In the genomic region with DNA sequence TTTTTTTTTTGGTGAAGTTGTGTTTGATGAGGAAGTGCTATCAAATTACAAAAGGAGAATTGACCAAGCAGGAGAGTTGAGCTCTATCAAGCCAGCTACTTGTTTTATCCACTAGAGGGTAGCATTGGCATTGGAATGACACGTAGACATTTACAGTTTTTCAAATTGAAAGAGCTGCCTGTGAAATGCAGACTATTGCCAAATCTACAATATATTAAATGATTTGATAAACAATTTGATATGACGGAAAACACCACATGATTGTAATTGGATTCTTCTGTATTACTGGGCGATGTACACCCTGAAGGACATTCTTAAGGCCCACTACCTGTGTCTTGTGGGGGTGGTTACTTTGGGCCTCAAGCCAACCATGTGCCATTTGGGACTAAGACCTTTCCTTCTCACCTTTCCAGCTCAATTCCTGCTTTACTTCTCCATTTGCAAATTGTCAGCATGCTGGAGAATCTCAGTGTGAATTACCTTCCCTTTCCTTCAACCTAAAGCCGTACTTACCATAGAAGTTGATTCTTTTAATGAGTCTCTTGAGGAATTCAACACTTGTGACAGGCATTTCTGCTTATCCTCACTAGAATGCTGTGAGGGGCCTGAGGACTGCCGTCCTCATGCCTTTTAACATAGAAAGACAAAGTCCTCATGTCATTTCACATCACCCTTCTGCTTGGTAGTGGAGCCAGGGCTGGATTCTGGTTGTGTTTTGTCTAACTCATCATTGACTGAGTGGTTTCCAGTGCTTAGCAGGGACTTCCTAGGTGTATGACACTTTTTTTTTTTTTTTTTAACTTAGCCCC, we compare ENCODE assay signal across 9 cellular contexts.
A peak's percentile ranks its signal among the peaks of the same experiment; 100 is the strongest.
DNase-seq lines count a peak whose midpoint lies in the region; FAIRE-seq and TF ChIP-seq lines count a peak whose summit lies in the region.
"Had no signal": no experiment of that assay in that cellular context is flagged by ENCODE, and none has a peak within 500 bp of the region (broad histone marks: within the 10 kb centered on the region; RNA-seq: fewer than 3 reads in every experiment).

No MANE protein-coding gene starts in this region.

- no peak overlapping the region for H3K4ac ChIP-seq in H1 (replicated peaks; ENCODE audit: insufficient read length, low read depth, low read length)

- no peak overlapping the region for H2BK12ac ChIP-seq in H1 (ENCODE audit: low read depth, low read length)

- TF ChIP-seq CTCF in LNCaP clone FGC (IDR thresholded peaks at IDR 0.05; ENCODE audit: control insufficient read depth, extremely low read depth, insufficient read depth) (peak; percentile 52), PC-9 (conservative IDR thresholded peaks at IDR 0.05) (peak; percentile 94), H1 (IDR thresholded peaks at IDR 0.05; ENCODE audit: control extremely low read depth in 1 of 3, insufficient read depth in 1 of 3, low read depth in 1 of 3, low read length in 3 of 3) (peak in 2 of 3 experiments; percentile 58 to 71; a peak in 2 of 4 replicates), mesothelial cell of epicardium (IDR thresholded peaks at IDR 0.05; ENCODE audit: unreplicated experiment) (peak; percentile 83)

- peaks cover 11% of the 10 kb centered on the region for H3K27me3 Mint-ChIP-seq in activated CD4-positive, alpha-beta T cell treated with anti-CD3 and anti-CD28 coated beads, Interleukin-2, amount 10 ng/mL, durations not matched to agents 24 days and 14 days
- peaks cover 17% of the 10 kb centered on the region for H3K27me3 Mint-ChIP-seq in mesothelial cell of epicardium (ENCODE audit: low read depth)

- H3K4me1 Mint-ChIP-seq in activated CD4-positive, alpha-beta T cell treated with anti-CD3 and anti-CD28 coated beads, Interleukin-2, amount 10 ng/mL, durations not matched to agents 24 days and 14 days: peaks cover 25% of the 10 kb centered on the region
- H3K4me1 Mint-ChIP-seq in mesothelial cell of epicardium: peaks cover 11% of the 10 kb centered on the region
- H3K4me1 Mint-ChIP-seq: CD8-positive, alpha-beta memory T cell had no signal

- CTCF ChIA-PET in PC-9 (lab: Charles Lee): interaction anchor here (0.5 to 1.8 kb wide), 17 partner anchors 12 to 1942 kb away, joined by 3 to 14 read pairs (median 4); no protein-coding TSS in a partner anchor
- CTCF ChIA-PET in H1 (lab: Charles Lee; ENCODE audit: partially characterized antibody): interaction anchor here (0.6 to 2.4 kb wide), 36 partner anchors 9 to 847 kb away, joined by 3 to 12 read pairs (median 3); no protein-coding TSS in a partner anchor

- H4K5ac ChIP-seq in H1 (ENCODE audit: insufficient read length, low read depth, low read length): no peak overlapping the region

- peaks cover 2% of the 10 kb centered on the region for H3K36me3 Mint-ChIP-seq in activated CD4-positive, alpha-beta T cell treated with anti-CD3 and anti-CD28 coated beads, Interleukin-2, amount 10 ng/mL, durations not matched to agents 24 days and 14 days (ENCODE audit: low read depth)
- no peaks in the 10 kb centered on the region for H3K36me3 Mint-ChIP-seq in mesothelial cell of epicardium
- H3K36me3 Mint-ChIP-seq: CD8-positive, alpha-beta memory T cell had no signal

- no peaks in the 10 kb centered on the region for H3K23me2 ChIP-seq in H1 (ENCODE audit: low read depth, low read length)

- peak; percentile 93 to 95 for TF ChIP-seq RAD21 in H1 (IDR thresholded peaks at IDR 0.05 in 1 of 2, conservative IDR thresholded peaks at IDR 0.05 in 1 of 2; ENCODE audit: low read depth in 2 of 2, low read length in 2 of 2)

- H3K36me3 ChIP-seq in PC-9 (ENCODE audit: low read depth) (no peaks in the 10 kb centered on the region), H1 (ENCODE audit: control insufficient read depth in 2 of 4, insufficient read depth in 4 of 4, low read length in 3 of 4) (no peaks in the 10 kb centered on the region)

- no peaks in the 10 kb centered on the region for H3K9me3 Mint-ChIP-seq in activated CD4-positive, alpha-beta T cell treated with anti-CD3 and anti-CD28 coated beads, Interleukin-2, amount 10 ng/mL, durations not matched to agents 24 days and 14 days
- H3K9me3 Mint-ChIP-seq in mesothelial cell of epicardium: no peaks in the 10 kb centered on the region
- H3K9me3 Mint-ChIP-seq: CD8-positive, alpha-beta memory T cell had no signal

- no peak overlapping the region for H2BK20ac ChIP-seq in H1 (ENCODE audit: low read length)

- H3K79me2 ChIP-seq in PC-9 (ENCODE audit: low read depth): no peaks in the 10 kb centered on the region
- H3K79me2 ChIP-seq in H1 (ENCODE audit: control insufficient read depth in 1 of 2, insufficient read depth in 2 of 2, low read length in 2 of 2): no peaks in the 10 kb centered on the region

- H3K27me3 ChIP-seq in PC-9 (ENCODE audit: insufficient read depth, low read depth) (no peaks in the 10 kb centered on the region), H1 (replicated peaks in 1 of 4; ENCODE audit: control insufficient read depth in 3 of 4, extremely low read depth in 1 of 4, insufficient read depth in 3 of 4, low read length in 3 of 4) (no peaks in the 10 kb centered on the region)

- no peak overlapping the region for H2BK15ac ChIP-seq in H1 (ENCODE audit: low read length)

- H3K23ac ChIP-seq in H1 (ENCODE audit: insufficient read length): no peak overlapping the region

- WGBS in H1 (ENCODE audit: extremely low coverage in 1 of 2, insufficient coverage in 1 of 2, insufficient read length in 1 of 2, insufficient replicate concordance in 2 of 2, low coverage in 1 of 2, low lambda C conversion rate in 2 of 2, missing lambda C conversion rate in 1 of 2), 2 experiments: 37% methylated on average over 5 of the region's 5 CpGs; no CpG with 5 or more reads in 1 of the 2 experiments

- H3K27ac ChIP-seq in PC-9 (no peak overlapping the region), H1 (ENCODE audit: low read depth, low read length) (no peak overlapping the region)

- H3K4me1 ChIP-seq in PC-9 (replicated peaks; ENCODE audit: insufficient read depth) (no peaks in the 10 kb centered on the region), H1 (replicated peaks in 1 of 4; ENCODE audit: control insufficient read depth in 3 of 4, insufficient read depth in 4 of 4, low read length in 3 of 4) (peaks cover 0 to 5% (median 0%) of the 10 kb centered on the region in 4 experiments; a peak in 2 of 7 replicates)

- no peak for TF ChIP-seq POLR2A in H1 (IDR thresholded peaks at IDR 0.05; ENCODE audit: control extremely low read depth in 1 of 2, low read depth in 2 of 2, low read length in 2 of 2)

- H3K4me3 ChIP-seq in LNCaP clone FGC (ENCODE audit: low read depth, low read length): no peak overlapping the region
- H3K4me3 ChIP-seq in PC-9: no peak overlapping the region
- no peak overlapping the region for H3K4me3 ChIP-seq in H1 (ENCODE audit: extremely low read depth in 1 of 4, insufficient read depth in 2 of 4, low read depth in 3 of 4, low read length in 4 of 4)

- intact Hi-C loops in activated CD4-positive, alpha-beta T cell treated with anti-CD3 and anti-CD28 coated beads, Interleukin-2, amount 10 ng/mL, durations not matched to agents 24 days and 14 days (cut with micrococcal nuclease): loop anchor here (1.0 to 10.0 kb wide), 7 partner anchors 33 to 1868 kb away; no protein-coding TSS in a partner anchor
- intact Hi-C loops in PC-9 (cut with micrococcal nuclease; ENCODE audit: unreplicated experiment): loop anchor here (1.0 to 5.0 kb wide), 6 partner anchors 76 to 1868 kb away; no protein-coding TSS in a partner anchor

- TF ChIP-seq EP300 in H1 (IDR thresholded peaks at IDR 0.05; ENCODE audit: borderline replicate concordance in 1 of 2, low read depth in 2 of 2, low read length in 2 of 2): no peak

- peak overlapping the region; percentile 43 for H3K27ac Mint-ChIP-seq in activated CD4-positive, alpha-beta T cell treated with anti-CD3 and anti-CD28 coated beads, Interleukin-2, amount 10 ng/mL, durations not matched to agents 24 days and 14 days
- no peak overlapping the region for H3K27ac Mint-ChIP-seq in mesothelial cell of epicardium

- peak; percentile 78 for DNase-seq in activated CD4-positive, alpha-beta T cell treated with anti-CD3 and anti-CD28 coated beads, Interleukin-2, amount 10 ng/mL, durations not matched to agents 24 days and 14 days
- DNase-seq in activated CD4-positive, alpha-beta T cell treated with anti-CD3 and anti-CD28 coated beads, Interleukin-2, amount 50 U/mL, for 4 hours: no peak
- DNase-seq in H4 (ENCODE audit: low spot score) (peak; percentile 68), LNCaP clone FGC (ENCODE audit: low read depth) (peak; percentile 37), PC-9 (peak; percentile 29 to 68), H1 (ENCODE audit: low read depth in 1 of 2, low spot score in 2 of 2) (peak in 1 of 2 experiments; percentile 10), mesothelial cell of epicardium (ENCODE audit: low spot score in 2 of 2, unreplicated experiment in 2 of 2) (no peak), occipital lobe (lab: John Stamatoyannopoulos, UW) (no peak)

- H3K79me1 ChIP-seq in H1 (ENCODE audit: low read depth, low read length): no peaks in the 10 kb centered on the region

- H3K9me3 ChIP-seq in PC-9 (ENCODE audit: insufficient read depth, low read depth) (no peaks in the 10 kb centered on the region), H1 (ENCODE audit: insufficient read depth in 2 of 2, low read depth in 1 of 2, low read length in 1 of 2) (no peaks in the 10 kb centered on the region)

- no peak overlapping the region for H2BK120ac ChIP-seq in H1 (replicated peaks; ENCODE audit: low read depth, low read length)

- no peak overlapping the region for H3K14ac ChIP-seq in H1 (ENCODE audit: insufficient read length)

- H3K4me3 Mint-ChIP-seq in activated CD4-positive, alpha-beta T cell treated with anti-CD3 and anti-CD28 coated beads, Interleukin-2, amount 10 ng/mL, durations not matched to agents 24 days and 14 days: no peak overlapping the region
- no peak overlapping the region for H3K4me3 Mint-ChIP-seq in mesothelial cell of epicardium
- H3K4me3 Mint-ChIP-seq: CD8-positive, alpha-beta memory T cell had no signal

- peak; percentile 94 for FAIRE-seq in H1 (lab: Jason Lieb, UNC)

- no peak overlapping the region for H3K18ac ChIP-seq in H1 (ENCODE audit: extremely low read depth, low read length)

- no peaks in the 10 kb centered on the region for H3F3A ChIP-seq in PC-9 (ENCODE audit: insufficient read depth, low read depth)

- H4K91ac ChIP-seq in H1 (replicated peaks; ENCODE audit: insufficient read length, low read length): no peak overlapping the region

- H4K8ac ChIP-seq in H1 (ENCODE audit: extremely low read depth, insufficient read depth, low read length): no peak overlapping the region

- H4K20me1 ChIP-seq in PC-9 (ENCODE audit: insufficient read depth): no peaks in the 10 kb centered on the region
- no peaks in the 10 kb centered on the region for H4K20me1 ChIP-seq in H1 (replicated peaks in 1 of 2; ENCODE audit: control insufficient read depth in 1 of 2, insufficient read depth in 2 of 2, low read length in 2 of 2)

- POLR2A ChIA-PET in PC-9 (lab: Charles Lee; ENCODE audit: unreplicated experiment): no interaction called here
- POLR2A ChIA-PET in H1 (lab: Charles Lee; ENCODE audit: partially characterized antibody): no interaction called here

- H3K9ac ChIP-seq in H1 (replicated peaks in 1 of 4; ENCODE audit: extremely low read depth in 1 of 4, low read depth in 3 of 4, low read length in 3 of 4): no peak overlapping the region

- no peak overlapping the region for H2BK5ac ChIP-seq in H1 (ENCODE audit: low read depth, low read length)

- H3K9me2 ChIP-seq in PC-9 (ENCODE audit: insufficient read depth): 0 out of 2 replicates have a peak, but pooled peaks cover 3% of the 10 kb centered on the region

- H2AFZ ChIP-seq in PC-9: no peak overlapping the region
- peak overlapping the region; percentile 46; the same call in 1 of the 2 replicates for H2AFZ ChIP-seq in H1 (ENCODE audit: low read length)

- no peak overlapping the region for H3K4me2 ChIP-seq in PC-9
- H3K4me2 ChIP-seq in H1 (ENCODE audit: insufficient read depth in 1 of 2, low read depth in 2 of 2, low read length in 2 of 2): no peak overlapping the region

- H3K56ac ChIP-seq in H1 (replicated peaks; ENCODE audit: insufficient read length, low read depth, low read length): no peak overlapping the region

- BruUV-seq in PC-9 (replicated peaks; lab: Mats Ljungman, UMichigan): no TSS peak

- no peak overlapping the region for H2AK5ac ChIP-seq in H1 (ENCODE audit: low read depth, low read length)

Comparison
In these comparisons a context has a peak if more than half of its experiments do, and no peak if none do; other contexts are left out.
1. DNase-seq: peak in activated CD4-positive, alpha-beta T cell treated with anti-CD3 and anti-CD28 coated beads, Interleukin-2, amount 10 ng/mL, durations not matched to agents 24 days and 14 days (single experiment), H4 (single experiment), LNCaP clone FGC (single experiment) and PC-9 (2 of 2); none in activated CD4-positive, alpha-beta T cell treated with anti-CD3 and anti-CD28 coated beads, Interleukin-2, amount 50 U/mL, for 4 hours (0 of 2), mesothelial cell of epicardium (0 of 2) and occipital lobe (single experiment).
2. Peak in every context shown above with its lines, with median percentiles within 50 percentile points of each other: CTCF ChIP-seq.